Comparison of ENCODE assay signal across 10 cellular contexts in genomic region chr12:69329669-69330428, GRCh38. TPM values are rescaled to one million over a fixed set of nuclear protein-coding genes. Genes with fewer than 3 reads are reported as not detected.
DNase-seq lines count a peak whose midpoint lies in the region; ATAC-seq, FAIRE-seq and TF ChIP-seq lines count a peak whose summit lies in the region.
"Had no signal": no experiment of that assay in that cellular context is flagged by ENCODE, and none has a peak within 500 bp of the region (broad histone marks: within the 10 kb centered on the region; RNA-seq: fewer than 3 reads in every experiment).

No MANE protein-coding gene starts in this region.

- TF ChIP-seq CTCF in H1 (IDR thresholded peaks at IDR 0.05; ENCODE audit: control extremely low read depth in 1 of 3, insufficient read depth in 1 of 3, low read depth in 1 of 3, low read length in 3 of 3): no peak

- H3K27me3 ChIP-seq in H1 (replicated peaks in 1 of 4; ENCODE audit: control insufficient read depth in 3 of 4, extremely low read depth in 1 of 4, insufficient read depth in 3 of 4, low read length in 3 of 4): no peaks in the 10 kb centered on the region

- H3K4me1 ChIP-seq in H1 (replicated peaks in 1 of 4; ENCODE audit: control insufficient read depth in 3 of 4, insufficient read depth in 4 of 4, low read length in 3 of 4): peaks cover 0 to 27% (median 9%) of the 10 kb centered on the region in 4 experiments; a peak in 3 of 7 replicates

- H3K79me2 ChIP-seq in H1 (ENCODE audit: control insufficient read depth in 1 of 2, insufficient read depth in 2 of 2, low read length in 2 of 2): no peaks in the 10 kb centered on the region

- no peak overlapping the region for H4K5ac ChIP-seq in H1 (ENCODE audit: insufficient read length, low read depth, low read length)

- peak overlapping the region; percentile 72 for H3K4me3 Mint-ChIP-seq in activated CD4-positive, alpha-beta T cell treated with anti-CD3 and anti-CD28 coated beads for 36 hours
- H3K4me3 Mint-ChIP-seq in T-helper 1 cell treated with Interleukin-12 subunit alpha and Interleukin-12 subunit beta and Interleukin-4 antibody, amounts not matched to agents 30 μg/mL and 1 μg/mL, for 36 hours: peak overlapping the region; percentile 72

- TF ChIP-seq POLR2A in H1 (IDR thresholded peaks at IDR 0.05; ENCODE audit: control extremely low read depth in 1 of 2, low read depth in 2 of 2, low read length in 2 of 2): no peak

- no peak overlapping the region for H3K27ac ChIP-seq in H1 (ENCODE audit: low read depth, low read length)

- H3K14ac ChIP-seq in H1 (ENCODE audit: insufficient read length): no peak overlapping the region

- peak overlapping the region; percentile 82 for H3K27ac Mint-ChIP-seq in activated CD4-positive, alpha-beta T cell treated with anti-CD3 and anti-CD28 coated beads for 36 hours
- H3K27ac Mint-ChIP-seq in T-helper 1 cell treated with Interleukin-12 subunit alpha and Interleukin-12 subunit beta and Interleukin-4 antibody, amounts not matched to agents 30 μg/mL and 1 μg/mL, for 36 hours: peak overlapping the region; percentile 89

- peak; percentile 36 for DNase-seq in activated CD4-positive, alpha-beta T cell treated with anti-CD3 and anti-CD28 coated beads for 36 hours
- no peak for DNase-seq in activated CD4-positive, alpha-beta T cell treated with anti-CD3 and anti-CD28 coated beads for 1 hour
- DNase-seq in H1 (ENCODE audit: low read depth in 1 of 2, low spot score in 2 of 2): no peak
- peak in 5 of 6 experiments; percentile 17 to 79 (median 63) for DNase-seq in stimulated activated naive CD4-positive, alpha-beta T cell (lab: John Stamatoyannopoulos, UW)
- DNase-seq in cardiac septum (ENCODE audit: low spot score): no peak
- DNase-seq in cerebellar nuclear complex (lab: John Stamatoyannopoulos, UW): no peak
- DNase-seq: NCI-H524, sigmoid colon had no signal

- no peak overlapping the region; the same call in 1 of the 2 replicates for H2BK20ac ChIP-seq in H1 (ENCODE audit: low read length)

- H2BK5ac ChIP-seq in H1 (ENCODE audit: low read depth, low read length): no peak overlapping the region

- no peaks in the 10 kb centered on the region for H3K23me2 ChIP-seq in H1 (ENCODE audit: low read depth, low read length)

- no peak overlapping the region; a peak in 2 of 7 replicates for H3K9ac ChIP-seq in H1 (replicated peaks in 1 of 4; ENCODE audit: extremely low read depth in 1 of 4, low read depth in 3 of 4, low read length in 3 of 4)

- no peak overlapping the region for H2BK15ac ChIP-seq in H1 (ENCODE audit: low read length)

- H3K9me3 ChIP-seq in H1 (ENCODE audit: insufficient read depth in 2 of 2, low read depth in 1 of 2, low read length in 1 of 2): no peaks in the 10 kb centered on the region
- H3K9me3 ChIP-seq: sigmoid colon had no signal

- TF ChIP-seq RAD21 in H1 (IDR thresholded peaks at IDR 0.05 in 1 of 2, conservative IDR thresholded peaks at IDR 0.05 in 1 of 2; ENCODE audit: low read depth in 2 of 2, low read length in 2 of 2): no peak

- H2BK120ac ChIP-seq in H1 (replicated peaks; ENCODE audit: low read depth, low read length): peak overlapping the region; percentile 64

- H3K4me2 ChIP-seq in H1 (ENCODE audit: insufficient read depth in 1 of 2, low read depth in 2 of 2, low read length in 2 of 2): no peak overlapping the region; a peak in 1 of 4 replicates

- no peaks in the 10 kb centered on the region for H3K79me1 ChIP-seq in H1 (ENCODE audit: low read depth, low read length)

- intact Hi-C loops in activated CD4-positive, alpha-beta T cell treated with anti-CD3 and anti-CD28 coated beads for 36 hours (cut with DNase I, micrococcal nuclease): loop anchor here (2.0 to 10.0 kb wide), 2 partner anchors 175 kb away; no protein-coding TSS in a partner anchor
- intact Hi-C loops in cardiac septum (cut with DNase I): no loop called here

- no peaks in the 10 kb centered on the region for H3K27me3 Mint-ChIP-seq in activated CD4-positive, alpha-beta T cell treated with anti-CD3 and anti-CD28 coated beads for 36 hours
- peaks cover 19% of the 10 kb centered on the region for H3K27me3 Mint-ChIP-seq in T-helper 1 cell treated with Interleukin-12 subunit alpha and Interleukin-12 subunit beta and Interleukin-4 antibody, amounts not matched to agents 30 μg/mL and 1 μg/mL, for 36 hours (ENCODE audit: low read depth)

- H3K4me3 ChIP-seq in H1 (ENCODE audit: extremely low read depth in 1 of 4, insufficient read depth in 2 of 4, low read depth in 3 of 4, low read length in 4 of 4): no peak overlapping the region

- H3K4ac ChIP-seq in H1 (replicated peaks; ENCODE audit: insufficient read length, low read depth, low read length): no peak overlapping the region

- no peaks in the 10 kb centered on the region for H4K20me1 ChIP-seq in H1 (replicated peaks in 1 of 2; ENCODE audit: control insufficient read depth in 1 of 2, insufficient read depth in 2 of 2, low read length in 2 of 2)

- 79% methylated on average over 8 of the region's 8 CpGs; no CpG with 5 or more reads in 1 of the 2 experiments for WGBS in H1 (ENCODE audit: extremely low coverage in 1 of 2, insufficient coverage in 1 of 2, insufficient read length in 1 of 2, insufficient replicate concordance in 2 of 2, low coverage in 1 of 2, low lambda C conversion rate in 2 of 2, missing lambda C conversion rate in 1 of 2), 2 experiments

- no peak for FAIRE-seq in H1 (lab: Jason Lieb, UNC)

- peaks cover 38% of the 10 kb centered on the region for H3K4me1 Mint-ChIP-seq in activated CD4-positive, alpha-beta T cell treated with anti-CD3 and anti-CD28 coated beads for 36 hours
- H3K4me1 Mint-ChIP-seq in T-helper 1 cell treated with Interleukin-12 subunit alpha and Interleukin-12 subunit beta and Interleukin-4 antibody, amounts not matched to agents 30 μg/mL and 1 μg/mL, for 36 hours (ENCODE audit: low read depth): peaks cover 17% of the 10 kb centered on the region

- H3K56ac ChIP-seq in H1 (replicated peaks; ENCODE audit: insufficient read length, low read depth, low read length): no peak overlapping the region

- H3K36me3 Mint-ChIP-seq in activated CD4-positive, alpha-beta T cell treated with anti-CD3 and anti-CD28 coated beads for 36 hours (ENCODE audit: low read depth): no peaks in the 10 kb centered on the region
- H3K36me3 Mint-ChIP-seq in T-helper 1 cell treated with Interleukin-12 subunit alpha and Interleukin-12 subunit beta and Interleukin-4 antibody, amounts not matched to agents 30 μg/mL and 1 μg/mL, for 36 hours (ENCODE audit: low read depth): no peaks in the 10 kb centered on the region

- CTCF ChIA-PET in activated CD4-positive, alpha-beta T cell treated with anti-CD3 and anti-CD28 coated beads for 36 hours (lab: Charles Lee): interaction anchor here (1.1 to 2.4 kb wide), 7 partner anchors 13 to 241 kb away, joined by 3 to 15 read pairs (median 5); no protein-coding TSS in a partner anchor
- CTCF ChIA-PET in H1 (lab: Charles Lee; ENCODE audit: partially characterized antibody): interaction anchor here (0.9 to 2.1 kb wide), 5 partner anchors 9 to 323 kb away, joined by 3 to 6 read pairs (median 4); no protein-coding TSS in a partner anchor

- H3K36me3 ChIP-seq in H1 (ENCODE audit: control insufficient read depth in 2 of 4, insufficient read depth in 4 of 4, low read length in 3 of 4): no peaks in the 10 kb centered on the region
- H3K36me3 ChIP-seq: sigmoid colon had no signal

- POLR2A ChIA-PET in activated CD4-positive, alpha-beta T cell treated with anti-CD3 and anti-CD28 coated beads for 36 hours (lab: Charles Lee): interaction anchor here (0.5 kb wide), 1 partner anchor 37 kb away, joined by 3 read pairs; no protein-coding TSS in a partner anchor
- POLR2A ChIA-PET in H1 (lab: Charles Lee; ENCODE audit: partially characterized antibody): interaction anchor here (1.2 kb wide), 1 partner anchor 25 kb away, joined by 4 read pairs; no protein-coding TSS in a partner anchor

- no peak overlapping the region for H2AK5ac ChIP-seq in H1 (ENCODE audit: low read depth, low read length)

- no peak overlapping the region for H3K23ac ChIP-seq in H1 (ENCODE audit: insufficient read length)

- no peak overlapping the region for H4K8ac ChIP-seq in H1 (ENCODE audit: extremely low read depth, insufficient read depth, low read length)

- H3K18ac ChIP-seq in H1 (ENCODE audit: extremely low read depth, low read length): 0 out of 2 replicates have a peak overlapping the region, but pooled peaks have one; percentile 34

- ATAC-seq in activated CD4-positive, alpha-beta T cell treated with anti-CD3 and anti-CD28 coated beads for 36 hours: peak; percentile 48
- ATAC-seq in GM21528 (IDR thresholded peaks at IDR 0.05; ENCODE audit: low FRiP score, unreplicated experiment): no peak

- TF ChIP-seq EP300 in H1 (IDR thresholded peaks at IDR 0.05; ENCODE audit: borderline replicate concordance in 1 of 2, low read depth in 2 of 2, low read length in 2 of 2): no peak

- no peak overlapping the region for H2BK12ac ChIP-seq in H1 (ENCODE audit: low read depth, low read length)

- H4K91ac ChIP-seq in H1 (replicated peaks; ENCODE audit: insufficient read length, low read length): no peak overlapping the region

- no peaks in the 10 kb centered on the region for H3K9me3 Mint-ChIP-seq in activated CD4-positive, alpha-beta T cell treated with anti-CD3 and anti-CD28 coated beads for 36 hours (ENCODE audit: low read depth)
- no peaks in the 10 kb centered on the region for H3K9me3 Mint-ChIP-seq in T-helper 1 cell treated with Interleukin-12 subunit alpha and Interleukin-12 subunit beta and Interleukin-4 antibody, amounts not matched to agents 30 μg/mL and 1 μg/mL, for 36 hours

- H2AFZ ChIP-seq in H1 (ENCODE audit: low read length): peak overlapping the region; percentile 27; the same call in 1 of the 2 replicates

RNA-seq across cellular contexts. Expression of gene LYZ, which starts 18.3 kb away (rescaled TPM):
- total RNA-seq in activated CD4-positive, alpha-beta T cell treated with anti-CD3 and anti-CD28 coated beads for 36 hours: not detected
- 0.34 TPM in 1 of 2 replicates, not detected in the other for total RNA-seq in H1 (2021; fragmentation: NEBNext Ultra II Directional; extraction: Animal tissue kit (Norgen Biotek cat#: 25700))
- not detected in 2 replicates for polyA plus RNA-seq in H1 (2011; rRNA removed)
- polyA plus RNA-seq in H1 (2011; cell fraction: cytosol; rRNA removed): 0.09 TPM
- polyA plus RNA-seq in H1 (2011; cell fraction: nucleus; rRNA removed): not detected
- polyA plus RNA-seq in H1 (2012, experiment 1 of 2): not detected in 4 replicates
- polyA plus RNA-seq in H1 (2012, experiment 2 of 2): not detected
- polyA plus RNA-seq in H1 (2013, experiment 1 of 2): not detected
- 0.06 TPM for polyA plus RNA-seq in H1 (2013, experiment 2 of 2)
- not detected in 2 replicates for polyA minus RNA-seq in H1 (2011; rRNA and poly(A)+ RNA removed)
- polyA minus RNA-seq in H1 (2011; cell fraction: cytosol; rRNA and poly(A)+ RNA removed): not detected
- polyA minus RNA-seq in H1 (2011; cell fraction: nucleus; rRNA and poly(A)+ RNA removed): not detected
- 32.9 TPM for total RNA-seq in cardiac septum

RNA-seq across cellular contexts. Expression of gene YEATS4, which starts 29.7 kb away (rescaled TPM):
- total RNA-seq in activated CD4-positive, alpha-beta T cell treated with anti-CD3 and anti-CD28 coated beads for 36 hours: 10 to 100 TPM; 55.4 to 59.8 TPM
- 32.4 and 32.5 TPM in 2 replicates for total RNA-seq in H1 (2021; fragmentation: NEBNext Ultra II Directional; extraction: Animal tissue kit (Norgen Biotek cat#: 25700))
- polyA plus RNA-seq in H1 (2011; rRNA removed): 25.7 and 35.7 TPM in 2 replicates
- polyA plus RNA-seq in H1 (2011; cell fraction: cytosol; rRNA removed): 43.4 TPM
- 20.6 TPM for polyA plus RNA-seq in H1 (2011; cell fraction: nucleus; rRNA removed)
- polyA plus RNA-seq in H1 (2012, experiment 1 of 2): 20.1 to 33.7 TPM (median 28.3 TPM) in 4 replicates
- polyA plus RNA-seq in H1 (2012, experiment 2 of 2): 19.5 TPM
- 25.7 TPM for polyA plus RNA-seq in H1 (2013, experiment 1 of 2)
- 26.5 TPM for polyA plus RNA-seq in H1 (2013, experiment 2 of 2)
- polyA minus RNA-seq in H1 (2011; rRNA and poly(A)+ RNA removed): 3.3 and 5.3 TPM in 2 replicates
- polyA minus RNA-seq in H1 (2011; cell fraction: cytosol; rRNA and poly(A)+ RNA removed): 29.4 TPM
- polyA minus RNA-seq in H1 (2011; cell fraction: nucleus; rRNA and poly(A)+ RNA removed): 34.1 TPM
- 14.6 TPM for total RNA-seq in cardiac septum

Comparison
In these comparisons a context has a peak if more than half of its experiments do, and no peak if none do; other contexts are left out.
1. DNase-seq: peak in activated CD4-positive, alpha-beta T cell treated with anti-CD3 and anti-CD28 coated beads for 36 hours (single experiment) and stimulated activated naive CD4-positive, alpha-beta T cell (5 of 6); none in activated CD4-positive, alpha-beta T cell treated with anti-CD3 and anti-CD28 coated beads for 1 hour (single experiment), H1 (0 of 2), cardiac septum (single experiment) and cerebellar nuclear complex (0 of 2).
2. RNA of gene LYZ, which starts 18.3 kb away (total RNA-seq): 32.9 TPM in cardiac septum (single experiment); 0.34 TPM in H1 and not detected in activated CD4-positive, alpha-beta T cell treated with anti-CD3 and anti-CD28 coated beads for 36 hours; every median in the first group is over 10 times any median in the second.